In the genomic region with DNA sequence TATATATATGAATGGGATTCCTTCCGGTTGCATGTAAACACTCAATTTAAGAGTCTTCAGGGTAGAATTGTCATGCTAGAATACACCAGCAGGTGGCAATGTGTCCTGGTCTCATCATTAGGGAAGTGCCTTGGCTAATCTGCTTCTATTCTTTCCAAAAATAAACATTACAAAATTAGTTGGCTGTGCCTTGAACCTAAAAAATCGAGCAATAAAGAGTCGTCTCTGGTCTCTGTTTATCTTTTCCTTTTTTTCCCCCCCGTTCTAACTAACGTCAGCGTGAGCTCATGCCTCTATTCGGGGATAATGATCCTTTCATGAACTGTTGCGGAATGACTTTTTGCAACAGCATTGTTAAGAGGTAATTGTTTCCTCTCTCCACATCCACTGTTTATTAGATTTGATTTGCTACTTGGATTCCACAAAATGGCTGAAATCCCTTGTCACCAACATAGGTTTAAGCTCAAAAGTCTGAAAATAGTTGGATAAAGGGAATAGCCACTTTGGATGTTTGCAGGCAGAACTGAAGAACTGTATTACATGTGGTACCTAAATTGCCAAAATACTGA, we compare ENCODE assay signal across 8 cellular contexts. TPM values are rescaled to one million over a fixed set of nuclear protein-coding genes. Genes with fewer than 3 reads are reported as not detected.
DNase-seq lines count a peak whose midpoint lies in the region; ATAC-seq and TF ChIP-seq lines count a peak whose summit lies in the region.

No MANE protein-coding gene starts in this region.

- peak overlapping the region; percentile 99 to 100 for H3K27ac ChIP-seq in ascending aorta
- peak overlapping the region; percentile 97 to 100 for H3K27ac ChIP-seq in right atrium auricular region

- DNase-seq in activated CD4-positive, alpha-beta T cell treated with anti-CD3 and anti-CD28 coated beads for 24 hours (ENCODE audit: low read depth in 2 of 2) = peak; percentile 32 to 52
- DNase-seq in activated CD4-positive, alpha-beta T cell treated with anti-CD3 and anti-CD28 coated beads for 1 hour = no peak
- DNase-seq in NCI-H1092 treated with DMSO at 0.1 percent for 48 hours (lab: John Stamatoyannopoulos, UW) = peak; percentile 85
- peak; percentile 52 for DNase-seq in SK-N-DZ (ENCODE audit: low spot score)
- DNase-seq in ascending aorta (ENCODE audit: low spot score in 2 of 2) = peak in 1 of 2 donors; percentile 87
- peak; percentile 77 for DNase-seq in right atrium auricular region (ENCODE audit: low spot score)
- peak; percentile 81 for DNase-seq in putamen (ENCODE audit: low spot score)

- H3K36me3 ChIP-seq in ascending aorta (peaks cover 4 to 10% of the 10 kb centered on the region in 2 donors), right atrium auricular region (peaks cover 10% of the 10 kb centered on the region)

- peak; percentile 61 to 63 (median 62) for TF ChIP-seq CTCF in ascending aorta (IDR thresholded peaks at IDR 0.05)
- TF ChIP-seq CTCF in right atrium auricular region (IDR thresholded peaks at IDR 0.05) = peak; percentile 66 to 73

- intact Hi-C loops in ascending aorta (cut with DNase I) = loop anchor here (1.0 kb wide), 1 partner anchor 10 kb away; the partner anchor contains the start of gene TLCD5

- no peaks in the 10 kb centered on the region for H3K9me3 ChIP-seq in ascending aorta
- no peaks in the 10 kb centered on the region for H3K9me3 ChIP-seq in right atrium auricular region

- H3K4me1 ChIP-seq in ascending aorta = peaks cover 16 to 36% of the 10 kb centered on the region in 2 donors
- peaks cover 0 to 65% of the 10 kb centered on the region in 2 donors for H3K4me1 ChIP-seq in right atrium auricular region

- no peak for ATAC-seq in GM21529 (IDR thresholded peaks at IDR 0.05; ENCODE audit: unreplicated experiment)

- H3K4me3 ChIP-seq in ascending aorta = peak overlapping the region; percentile 88 to 91
- peak overlapping the region; percentile 69 to 93 for H3K4me3 ChIP-seq in right atrium auricular region

- H3K27me3 ChIP-seq in ascending aorta (no peaks in the 10 kb centered on the region), right atrium auricular region (no peaks in the 10 kb centered on the region)

RNA-seq across cellular contexts. Expression of gene ARHGEF12, which starts 1.2 kb away (rescaled TPM):
- polyA plus RNA-seq in SK-N-DZ (2014; cell fraction: cytosol; rRNA removed) = 9.8 and 11.4 TPM in 2 replicates
- polyA plus RNA-seq in SK-N-DZ (2014; cell fraction: nucleus; rRNA removed) = 7.0 and 8.3 TPM in 2 replicates
- 65.9 TPM for total RNA-seq in ascending aorta
- 10 to 100 TPM; 84.0 to 87.2 TPM for total RNA-seq in right atrium auricular region

RNA-seq across cellular contexts. Expression of gene TLCD5, which starts 9.9 kb away (rescaled TPM):
- 9.7 and 10.9 TPM in 2 replicates for polyA plus RNA-seq in SK-N-DZ (2014; cell fraction: cytosol; rRNA removed)
- 7.6 and 10.0 TPM in 2 replicates for polyA plus RNA-seq in SK-N-DZ (2014; cell fraction: nucleus; rRNA removed)
- total RNA-seq in ascending aorta (8.4 TPM), right atrium auricular region (10 to 100 TPM; 11.3 to 18.7 TPM)
